In genomic region chr3:134363381-134363755, GRCh38 we compare ENCODE assay signal across 8 cellular contexts. TPM values are rescaled to one million over a fixed set of nuclear protein-coding genes. Genes with fewer than 3 reads are reported as not detected.
DNase-seq lines count a peak whose midpoint lies in the region; ATAC-seq lines count a peak whose summit lies in the region.

No MANE protein-coding gene starts in this region.

- H3K4me1 ChIP-seq in mucosa of stomach (ENCODE audit: control insufficient read depth, insufficient read depth, low read length) (peaks cover 62% of the 10 kb centered on the region), urinary bladder (ENCODE audit: insufficient read depth) (no peaks in the 10 kb centered on the region)

- no peak for DNase-seq in activated naive CD4-positive, alpha-beta T cell treated with Interleukin-2 at 50 U/mL for 16 hours
- no peak for DNase-seq in T-helper 9 cell

- H3K9me3 Mint-ChIP-seq in activated naive CD4-positive, alpha-beta T cell treated with anti-CD3 and anti-CD28 coated beads, Interleukin-2, amount 50 U/mL, for 24 hours: no peaks in the 10 kb centered on the region

- ATAC-seq in GM21515 (IDR thresholded peaks at IDR 0.05; ENCODE audit: unreplicated experiment) (no peak), GM21360 (IDR thresholded peaks at IDR 0.05; ENCODE audit: unreplicated experiment) (no peak)

- peak overlapping the region; percentile 99 for H3K27ac ChIP-seq in cingulate gyrus (ENCODE audit: low read depth, low read length)
- H3K27ac ChIP-seq in urinary bladder (ENCODE audit: low read depth): peak overlapping the region; percentile 77

- no peak overlapping the region for H3K27ac Mint-ChIP-seq in activated naive CD4-positive, alpha-beta T cell treated with anti-CD3 and anti-CD28 coated beads, Interleukin-2, amount 50 U/mL, for 24 hours

- H3K9ac ChIP-seq in mucosa of stomach (ENCODE audit: low read length): peak overlapping the region; percentile 46

- H3K4me3 ChIP-seq in mucosa of stomach (ENCODE audit: low read length) (no peak overlapping the region), urinary bladder (ENCODE audit: low read depth, low read length) (no peak overlapping the region)

- no peaks in the 10 kb centered on the region for H3K27me3 ChIP-seq in mucosa of stomach (ENCODE audit: control insufficient read depth, insufficient read depth, low read length)

- H3K36me3 Mint-ChIP-seq in activated naive CD4-positive, alpha-beta T cell treated with anti-CD3 and anti-CD28 coated beads, Interleukin-2, amount 50 U/mL, for 24 hours: no peaks in the 10 kb centered on the region

- WGBS in urinary bladder: 65% methylated on average over 3 of the region's 3 CpGs

- peaks cover 29% of the 10 kb centered on the region for H3K4me1 Mint-ChIP-seq in activated naive CD4-positive, alpha-beta T cell treated with anti-CD3 and anti-CD28 coated beads, Interleukin-2, amount 50 U/mL, for 24 hours

- H3K27me3 Mint-ChIP-seq in activated naive CD4-positive, alpha-beta T cell treated with anti-CD3 and anti-CD28 coated beads, Interleukin-2, amount 50 U/mL, for 24 hours: no peaks in the 10 kb centered on the region

- peak overlapping the region; percentile 49 for H3K4me3 Mint-ChIP-seq in activated naive CD4-positive, alpha-beta T cell treated with anti-CD3 and anti-CD28 coated beads, Interleukin-2, amount 50 U/mL, for 24 hours

- H3K9me3 ChIP-seq in mucosa of stomach (ENCODE audit: control insufficient read depth, low read length): no peaks in the 10 kb centered on the region

- H3K36me3 ChIP-seq in mucosa of stomach (ENCODE audit: control insufficient read depth, insufficient read depth, low read length) (peaks cover 63% of the 10 kb centered on the region), urinary bladder (ENCODE audit: insufficient read depth) (peaks cover 2% of the 10 kb centered on the region)

RNA-seq across cellular contexts. Expression of gene AMOTL2, which starts 10.9 kb away (rescaled TPM):
- 37.0 TPM for total RNA-seq in urinary bladder
- polyA plus RNA-seq in urinary bladder: 49.6 TPM
